Comparison of ENCODE assay signal across 8 cellular contexts in the genomic region with DNA sequence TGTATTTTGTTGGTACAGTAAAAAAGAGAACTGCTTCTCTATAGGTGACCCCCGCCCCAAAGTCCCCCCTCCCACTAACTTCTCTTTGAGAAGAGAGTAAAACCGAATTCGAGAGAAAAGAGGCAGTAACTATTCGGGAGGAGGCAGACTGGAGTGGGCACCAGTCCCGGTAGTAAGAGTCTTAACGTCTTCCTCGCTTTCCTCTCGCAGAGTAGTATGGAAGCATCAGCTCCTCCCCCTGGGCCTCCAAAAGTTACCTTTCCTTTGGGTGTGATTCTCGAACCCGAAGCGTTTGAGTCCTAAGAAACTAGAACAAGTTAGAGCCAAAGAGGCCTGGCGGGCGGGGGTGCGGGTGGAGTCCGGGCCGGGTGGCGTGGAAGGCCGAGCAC. TPM values are rescaled to one million over a fixed set of nuclear protein-coding genes. Genes with fewer than 3 reads are reported as not detected.
DNase-seq lines count a peak whose midpoint lies in the region; ATAC-seq and TF ChIP-seq lines count a peak whose summit lies in the region.

No MANE protein-coding gene starts in this region.

- H3K4me1 ChIP-seq in cardiac muscle cell (ENCODE audit: low read depth): no peaks in the 10 kb centered on the region
- H3K4me1 ChIP-seq in spleen: peaks cover 11 to 77% (median 47%) of the 10 kb centered on the region in 6 donors

- WGBS in spleen, 5 donors: 0 to 3% (median 2%) methylated on average over 18 of the region's 18 CpGs

- H3K4me3 ChIP-seq in cardiac muscle cell (peak overlapping the region; percentile 71), spleen (peak overlapping the region; percentile 71 to 92 (median 82))

- DNase-seq in cardiac muscle cell (ENCODE audit: low read depth in 1 of 2, low spot score in 1 of 2) (no peak), cardiac septum (ENCODE audit: low spot score) (no peak), immature natural killer cell (no peak), spleen (no peak)
- no peak for DNase-seq in activated naive CD8-positive, alpha-beta T cell treated with anti-CD3 and anti-CD28 coated beads for 36 hours

- H3K36me3 Mint-ChIP-seq in activated naive CD8-positive, alpha-beta T cell treated with anti-CD3 and anti-CD28 coated beads for 36 hours: no peaks in the 10 kb centered on the region
- no peaks in the 10 kb centered on the region for H3K36me3 Mint-ChIP-seq in immature natural killer cell

- intact Hi-C loops in cardiac septum (cut with DNase I) (no loop called here), spleen (cut with DNase I; ENCODE audit: low total_unique reads) (no loop called here)

- peaks cover 41% of the 10 kb centered on the region for H3K27me3 Mint-ChIP-seq in activated naive CD8-positive, alpha-beta T cell treated with anti-CD3 and anti-CD28 coated beads for 36 hours
- peaks cover 5 to 13% (median 10%) of the 10 kb centered on the region in 3 donors for H3K27me3 Mint-ChIP-seq in immature natural killer cell (ENCODE audit: low read depth in 3 of 3)

- TF ChIP-seq POLR2A in spleen (IDR thresholded peaks at IDR 0.05): no peak

- peaks cover 15% of the 10 kb centered on the region for H3K4me1 Mint-ChIP-seq in activated naive CD8-positive, alpha-beta T cell treated with anti-CD3 and anti-CD28 coated beads for 36 hours
- peaks cover 15 to 17% of the 10 kb centered on the region in 2 donors for H3K4me1 Mint-ChIP-seq in immature natural killer cell

- H3K27ac ChIP-seq in cardiac muscle cell: peak overlapping the region; percentile 87
- H3K27ac ChIP-seq in spleen: peak overlapping the region; percentile 89 to 97 (median 94)

- ATAC-seq in HG02981 (IDR thresholded peaks at IDR 0.05; ENCODE audit: unreplicated experiment) (no peak), HG02759 (IDR thresholded peaks at IDR 0.05; ENCODE audit: unreplicated experiment) (no peak), HG02840 (IDR thresholded peaks at IDR 0.05; ENCODE audit: low FRiP score, unreplicated experiment) (no peak)

- TF ChIP-seq CTCF in cardiac muscle cell (IDR thresholded peaks at IDR 0.05; ENCODE audit: low read depth, low read length) (no peak), spleen (IDR thresholded peaks at IDR 0.05 in 8 of 11, conservative IDR thresholded peaks at IDR 0.05 in 3 of 11) (no peak)

- H3K36me3 ChIP-seq in cardiac muscle cell (no peaks in the 10 kb centered on the region), spleen (no peaks in the 10 kb centered on the region)

- H3K4me3 Mint-ChIP-seq in activated naive CD8-positive, alpha-beta T cell treated with anti-CD3 and anti-CD28 coated beads for 36 hours: peak overlapping the region; percentile 73
- peak overlapping the region; percentile 85 to 92 (median 88) for H3K4me3 Mint-ChIP-seq in immature natural killer cell

- H3K9me3 ChIP-seq in cardiac muscle cell (ENCODE audit: low read depth): no peaks in the 10 kb centered on the region
- no peaks in the 10 kb centered on the region for H3K9me3 ChIP-seq in spleen

- H3K9me3 Mint-ChIP-seq in activated naive CD8-positive, alpha-beta T cell treated with anti-CD3 and anti-CD28 coated beads for 36 hours: no peaks in the 10 kb centered on the region
- H3K9me3 Mint-ChIP-seq in immature natural killer cell: no peaks in the 10 kb centered on the region

- H3K27me3 ChIP-seq in cardiac muscle cell: no peaks in the 10 kb centered on the region
- no peaks in the 10 kb centered on the region for H3K27me3 ChIP-seq in spleen (replicated peaks in 1 of 7)

- peak overlapping the region; percentile 34 for H3K27ac Mint-ChIP-seq in activated naive CD8-positive, alpha-beta T cell treated with anti-CD3 and anti-CD28 coated beads for 36 hours
- H3K27ac Mint-ChIP-seq in immature natural killer cell: peak overlapping the region in 3 of 6 donors; percentile 28 to 73 (median 37)

RNA-seq across cellular contexts. Expression of gene DSE, which starts 0.4 kb away (rescaled TPM):
- total RNA-seq in cardiac muscle cell (23.5 and 28.1 TPM in 2 replicates), cardiac septum (14.3 TPM), spleen (10 to 100 TPM; 52.9 to 82.3 (median 65.4) TPM)
- polyA plus RNA-seq in cardiac muscle cell (12.7 and 14.3 TPM in 2 replicates), immature natural killer cell (1 to 10 TPM; 2.6 to 3.9 (median 3.2) TPM), spleen (1 to 10 TPM; 8.2 to 9.4 (median 9.2) TPM)
- 1 to 10 TPM; 3.2 to 4.9 TPM for total RNA-seq in activated naive CD8-positive, alpha-beta T cell treated with anti-CD3 and anti-CD28 coated beads for 36 hours
